ENCODE assay signal across 13 cellular contexts in the genomic region with DNA sequence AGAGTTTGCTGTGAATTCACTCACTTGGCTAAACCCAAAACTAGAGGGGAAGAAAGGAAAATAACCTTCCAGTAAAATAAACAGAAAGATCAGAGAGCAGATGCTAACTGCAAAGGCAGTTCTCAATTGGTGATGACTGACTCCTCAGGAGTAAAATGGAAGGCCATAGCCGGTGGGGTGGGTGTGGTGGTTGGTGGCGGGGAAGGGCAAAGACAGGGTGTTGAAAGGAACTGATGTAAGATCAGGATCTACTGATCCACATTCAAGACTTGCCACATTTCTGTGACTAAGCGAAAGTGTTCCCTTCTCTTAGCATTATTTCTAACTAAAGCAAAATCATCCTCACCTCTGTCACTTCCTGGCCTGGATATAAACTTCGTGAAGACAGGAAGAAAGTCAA. TPM values are rescaled to one million over a fixed set of nuclear protein-coding genes. Genes with fewer than 3 reads are reported as not detected.
DNase-seq lines count a peak whose midpoint lies in the region; FAIRE-seq and TF ChIP-seq lines count a peak whose summit lies in the region.
"Had no signal": no experiment of that assay in that cellular context is flagged by ENCODE, and none has a peak within 500 bp of the region (broad histone marks: within the 10 kb centered on the region; RNA-seq: fewer than 3 reads in every experiment).

No MANE protein-coding gene starts in this region.

- H3K9me3 Mint-ChIP-seq in activated CD4-positive, alpha-beta memory T cell treated with anti-CD3 and anti-CD28 coated beads, Interleukin-2, amount 10 ng/mL, durations not matched to agents 7 days and 5 days = no peaks in the 10 kb centered on the region
- H3K9me3 Mint-ChIP-seq: natural killer cell had no signal

- H3K36me3 ChIP-seq in bronchial epithelial cell (ENCODE audit: control insufficient read depth, insufficient read depth, low read length) = no peaks in the 10 kb centered on the region

- CTCF ChIA-PET in activated CD4-positive, alpha-beta memory T cell treated with anti-CD3 and anti-CD28 coated beads, Interleukin-2, amount 10 ng/mL, durations not matched to agents 7 days and 5 days (lab: Charles Lee) = interaction anchor here (1.1 to 1.8 kb wide), 3 partner anchors 18 to 212 kb away, joined by 4 to 6 read pairs (median 5); partner anchors contain the start of gene ATXN3
- CTCF ChIA-PET in HEK293T (lab: Yijun Ruan, JAX) = interaction anchor here (0.8 to 0.9 kb wide), 2 partner anchors 11 to 12 kb away, joined by 3 read pairs; no protein-coding TSS in a partner anchor

- no peaks in the 10 kb centered on the region for H3K36me3 Mint-ChIP-seq in activated CD4-positive, alpha-beta memory T cell treated with anti-CD3 and anti-CD28 coated beads, Interleukin-2, amount 10 ng/mL, durations not matched to agents 7 days and 5 days (ENCODE audit: low read depth)
- H3K36me3 Mint-ChIP-seq: natural killer cell had no signal

- POLR2A ChIA-PET in activated CD4-positive, alpha-beta memory T cell treated with anti-CD3 and anti-CD28 coated beads, Interleukin-2, amount 10 ng/mL, durations not matched to agents 7 days and 5 days (lab: Charles Lee) = no interaction called here
- POLR2A ChIA-PET in HEK293T (lab: Yijun Ruan, JAX) = no interaction called here

- H3K4me3 ChIP-seq in bronchial epithelial cell (ENCODE audit: low read depth, low read length) = no peak overlapping the region

- H3K4me3 Mint-ChIP-seq in activated CD4-positive, alpha-beta memory T cell treated with anti-CD3 and anti-CD28 coated beads, Interleukin-2, amount 10 ng/mL, durations not matched to agents 7 days and 5 days = no peak overlapping the region
- H3K4me3 Mint-ChIP-seq: natural killer cell had no signal

- H3K4me1 Mint-ChIP-seq in activated CD4-positive, alpha-beta memory T cell treated with anti-CD3 and anti-CD28 coated beads, Interleukin-2, amount 10 ng/mL, durations not matched to agents 7 days and 5 days = peaks cover 40% of the 10 kb centered on the region

- peak; percentile 72 for DNase-seq in activated CD4-positive, alpha-beta T cell treated with anti-CD3 and anti-CD28 coated beads for 48 hours
- no peak for DNase-seq in activated CD4-positive, alpha-beta T cell treated with anti-CD3 and anti-CD28 coated beads, Interleukin-2, amount 50 U/mL, for 4 hours
- no peak for DNase-seq in activated CD4-positive, alpha-beta memory T cell treated with anti-CD3 and anti-CD28 coated beads, Interleukin-2, amount 10 ng/mL, durations not matched to agents 7 days and 5 days
- DNase-seq in bronchial epithelial cell (ENCODE audit: low read depth) (peak; percentile 30), foreskin melanocyte (no peak), HEK293T (ENCODE audit: extremely low spot score) (no peak), Kasumi-1 (lab: John Stamatoyannopoulos, UW) (no peak)
- peak; percentile 35 to 46 for DNase-seq in stimulated activated CD4-positive, alpha-beta T cell treated with anti-CD3 and anti-CD28 coated beads, Interleukin-4, amount 100 ng/mL, for 48 hours (ENCODE audit: low read depth in 2 of 2)
- DNase-seq: activated CD8-positive, alpha-beta memory T cell treated with anti-CD3 and anti-CD28 coated beads for 24 hours; cortex of kidney; GF-D8; natural killer cell; NCI-H187 treated with DMSO at 0.1 percent for 48 hours had no signal

- H3K27me3 Mint-ChIP-seq in activated CD4-positive, alpha-beta memory T cell treated with anti-CD3 and anti-CD28 coated beads, Interleukin-2, amount 10 ng/mL, durations not matched to agents 7 days and 5 days = no peaks in the 10 kb centered on the region

- H3K27me3 ChIP-seq in bronchial epithelial cell (ENCODE audit: control insufficient read depth, insufficient read depth, low read length) = peaks cover 2% of the 10 kb centered on the region

- FAIRE-seq in bronchial epithelial cell (lab: Jason Lieb, UNC) = no peak

- no peak for TF ChIP-seq CTCF in bronchial epithelial cell (IDR thresholded peaks at IDR 0.05; ENCODE audit: insufficient read depth, low read length, severe bottlenecking)

- peak overlapping the region; percentile 40 for H3K27ac Mint-ChIP-seq in activated CD4-positive, alpha-beta memory T cell treated with anti-CD3 and anti-CD28 coated beads, Interleukin-2, amount 10 ng/mL, durations not matched to agents 7 days and 5 days
- H3K27ac Mint-ChIP-seq: natural killer cell had no signal

TF ChIP-seq in HEK293T, 16 proteins besides CTCF, POLR2A, EP300 and RAD21:
- TF ChIP-seq LEF1 (IDR thresholded peaks at IDR 0.05; ENCODE audit: borderline replicate concordance) = no peak

RNA-seq across cellular contexts. Expression of gene TC2N, which starts 26.3 kb away (rescaled TPM):
- 100 to 1,000 TPM; 180 to 195 TPM for total RNA-seq in activated CD4-positive, alpha-beta memory T cell treated with anti-CD3 and anti-CD28 coated beads, Interleukin-2, amount 10 ng/mL, durations not matched to agents 7 days and 5 days
- 46.1 and 48.1 TPM in 2 replicates for total RNA-seq in bronchial epithelial cell

RNA-seq across cellular contexts. Expression of gene FBLN5, which starts 53.8 kb away (rescaled TPM):
- total RNA-seq in activated CD4-positive, alpha-beta memory T cell treated with anti-CD3 and anti-CD28 coated beads, Interleukin-2, amount 10 ng/mL, durations not matched to agents 7 days and 5 days = 1 to 10 TPM; 2.0 to 2.5 TPM
- under 0.01 and 0.26 TPM in 2 replicates for total RNA-seq in bronchial epithelial cell

Comparison
In these comparisons a context has a peak if more than half of its experiments do, and no peak if none do; other contexts are left out.
1. DNase-seq: peak in activated CD4-positive, alpha-beta T cell treated with anti-CD3 and anti-CD28 coated beads for 48 hours (single experiment), bronchial epithelial cell (single experiment) and stimulated activated CD4-positive, alpha-beta T cell treated with anti-CD3 and anti-CD28 coated beads, Interleukin-4, amount 100 ng/mL, for 48 hours (2 of 2); none in activated CD4-positive, alpha-beta T cell treated with anti-CD3 and anti-CD28 coated beads, Interleukin-2, amount 50 U/mL, for 4 hours (0 of 2), activated CD4-positive, alpha-beta memory T cell treated with anti-CD3 and anti-CD28 coated beads, Interleukin-2, amount 10 ng/mL, durations not matched to agents 7 days and 5 days (single experiment), foreskin melanocyte (single experiment), HEK293T (single experiment) and Kasumi-1 (0 of 2).